Comparison of ENCODE assay signal across 8 cellular contexts in genomic region chr4:26992657-26993361, GRCh38.
DNase-seq lines count a peak whose midpoint lies in the region; ATAC-seq, FAIRE-seq and TF ChIP-seq lines count a peak whose summit lies in the region.

No MANE protein-coding gene starts in this region.

- peaks cover 10% of the 10 kb centered on the region for H3K4me1 ChIP-seq in osteoblast (ENCODE audit: insufficient read depth, low read length)

- no peaks in the 10 kb centered on the region for H3K79me2 ChIP-seq in osteoblast (ENCODE audit: insufficient read depth, low read length)

- no peak for FAIRE-seq in bronchial epithelial cell (lab: Jason Lieb, UNC)

- peak overlapping the region; percentile 12 for H3K4me2 ChIP-seq in osteoblast (ENCODE audit: insufficient read depth, low read length)

- no peak for TF ChIP-seq CTCF in bronchial epithelial cell (IDR thresholded peaks at IDR 0.05; ENCODE audit: insufficient read depth, low read length, severe bottlenecking)
- no peak for TF ChIP-seq CTCF in osteoblast (IDR thresholded peaks at IDR 0.05; ENCODE audit: extremely low read depth, low read depth, low read length)

- H3K27ac ChIP-seq in osteoblast (ENCODE audit: low read depth, low read length), result peak overlapping the region; percentile 21

- DNase-seq in Kasumi-1 (lab: John Stamatoyannopoulos, UW), result peak; percentile 81
- peak; percentile 22 for DNase-seq in bronchial epithelial cell (ENCODE audit: low read depth)
- DNase-seq in osteoblast (ENCODE audit: insufficient read length, low spot score, missing footprints), result no peak
- no peak for DNase-seq in iPS-NIHi11 (ENCODE audit: low spot score)
- no peak for DNase-seq in glomerular visceral epithelial cell (ENCODE audit: extremely low spot score)
- no peak for DNase-seq in mucosa of gallbladder (ENCODE audit: low spot score)

- ATAC-seq in GM18517 (IDR thresholded peaks at IDR 0.05; ENCODE audit: unreplicated experiment), result peak; percentile 92
- ATAC-seq in GM21576 (IDR thresholded peaks at IDR 0.05; ENCODE audit: unreplicated experiment), result peak; percentile 94

- H3K4me3 ChIP-seq in bronchial epithelial cell (ENCODE audit: low read depth, low read length) (no peak overlapping the region), osteoblast (ENCODE audit: insufficient read depth, low read length) (no peak overlapping the region)

- no peaks in the 10 kb centered on the region for H4K20me1 ChIP-seq in osteoblast (ENCODE audit: insufficient read depth, low read length)

- H3K36me3 ChIP-seq in bronchial epithelial cell (ENCODE audit: control insufficient read depth, insufficient read depth, low read length), result no peaks in the 10 kb centered on the region
- no peaks in the 10 kb centered on the region for H3K36me3 ChIP-seq in osteoblast (ENCODE audit: insufficient read depth, low read length)

- H3K27me3 ChIP-seq in bronchial epithelial cell (ENCODE audit: control insufficient read depth, insufficient read depth, low read length) (no peaks in the 10 kb centered on the region), osteoblast (ENCODE audit: insufficient read depth, low read length) (no peaks in the 10 kb centered on the region)

- no peaks in the 10 kb centered on the region for H3K9me3 ChIP-seq in osteoblast (ENCODE audit: low read depth, low read length)

- H2AFZ ChIP-seq in osteoblast (ENCODE audit: low read length), result no peak overlapping the region

Comparison
In these comparisons a context has a peak if more than half of its experiments do, and no peak if none do; other contexts are left out.
1. DNase-seq: peak in Kasumi-1 (2 of 2) and bronchial epithelial cell (single experiment); none in osteoblast (single experiment), iPS-NIHi11 (single experiment), glomerular visceral epithelial cell (single experiment) and mucosa of gallbladder (single experiment).